ENCODE assay signal across 2 cellular contexts in the genomic region with DNA sequence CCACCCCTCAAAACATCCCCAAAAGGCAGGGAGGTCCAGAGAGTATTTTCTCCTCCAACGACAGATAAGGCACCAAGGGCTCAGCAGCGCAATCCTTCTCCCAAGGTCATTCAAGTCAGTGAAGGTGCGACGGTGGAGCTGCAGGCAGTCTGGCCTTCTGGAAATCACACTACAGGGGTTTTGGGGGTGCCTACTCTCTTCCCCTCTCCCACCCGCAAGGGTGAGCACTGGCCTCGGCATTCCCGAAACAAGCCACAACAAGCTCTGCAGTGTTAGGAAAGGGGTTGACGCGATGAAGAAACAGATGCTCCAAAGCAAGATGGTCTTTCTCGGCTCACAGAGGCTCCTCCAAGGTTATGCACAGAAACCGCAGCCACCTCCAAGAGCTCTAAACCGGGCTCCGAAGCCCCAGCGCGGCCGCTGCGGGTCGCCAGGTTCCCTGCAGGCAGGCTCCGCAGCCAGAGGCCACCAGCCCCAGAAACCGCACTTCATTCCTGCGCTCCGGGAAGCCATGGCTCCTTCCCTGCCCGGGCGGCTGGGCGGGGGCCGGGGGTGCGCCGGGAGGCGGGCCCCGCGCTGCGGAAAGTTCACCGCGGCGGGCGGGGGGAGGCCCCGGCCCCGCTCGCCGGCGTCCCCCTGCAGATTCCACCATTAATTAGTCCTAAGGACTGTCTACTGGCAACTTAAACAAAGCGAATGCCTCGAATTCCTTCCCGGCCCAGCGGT.
TF ChIP-seq lines count a peak whose summit lies in the region.

No MANE protein-coding gene starts in this region.

TF ChIP-seq in HEK293T, 16 proteins besides CTCF, POLR2A, EP300 and RAD21:
- TF ChIP-seq HDGF (IDR thresholded peaks at IDR 0.05; ENCODE audit: borderline replicate concordance) (no peak), BHLHE40 (IDR thresholded peaks at IDR 0.05; ENCODE audit: borderline replicate concordance) (no peak), ZNF384 (IDR thresholded peaks at IDR 0.05) (no peak), LEF1 (IDR thresholded peaks at IDR 0.05; ENCODE audit: borderline replicate concordance) (no peak), CTBP1 (IDR thresholded peaks at IDR 0.05; ENCODE audit: borderline replicate concordance) (no peak), L3MBTL2 (conservative IDR thresholded peaks at IDR 0.05) (no peak), ARNT (IDR thresholded peaks at IDR 0.05) (no peak), SUZ12 (IDR thresholded peaks at IDR 0.05) (no peak), FOXK2 (IDR thresholded peaks at IDR 0.05) (no peak), SP1 (IDR thresholded peaks at IDR 0.05) (no peak), FOXA1 (IDR thresholded peaks at IDR 0.05) (no peak), TARDBP (IDR thresholded peaks at IDR 0.05) (no peak), PKNOX1 (IDR thresholded peaks at IDR 0.05) (no peak), NFRKB (IDR thresholded peaks at IDR 0.05) (no peak), ELF4 (IDR thresholded peaks at IDR 0.05) (no peak), FOXM1 (IDR thresholded peaks at IDR 0.05; ENCODE audit: borderline replicate concordance) (no peak)

TF ChIP-seq in GM12878, 131 proteins besides CTCF, POLR2A, EP300 and RAD21:
- TF ChIP-seq CHD2 (IDR thresholded peaks at IDR 0.05; ENCODE audit: borderline replicate concordance, low read depth, low read length), result no peak
- TF ChIP-seq DPF2 (IDR thresholded peaks at IDR 0.05), result 0 out of 2 replicates have a peak, but pooled peaks have one; percentile 38
- TF ChIP-seq IKZF2 (IDR thresholded peaks at IDR 0.05), result peak in 1 of 2 experiments; percentile 42; a peak in 1 of 4 replicates
- no peak for TF ChIP-seq SPI1 (IDR thresholded peaks at IDR 0.05; ENCODE audit: borderline replicate concordance, insufficient read depth, low read depth, low read length)
- TF ChIP-seq RUNX3 (IDR thresholded peaks at IDR 0.05; ENCODE audit: low read length), result peak; percentile 69
- no peak for TF ChIP-seq SREBF1 (IDR thresholded peaks at IDR 0.05; ENCODE audit: low read length)
- TF ChIP-seq NR2F1 (conservative IDR thresholded peaks at IDR 0.05), result 0 out of 2 replicates have a peak, but pooled peaks have one; percentile 23
- TF ChIP-seq EED (IDR thresholded peaks at IDR 0.05; ENCODE audit: low read depth), result no peak
- TF ChIP-seq USF1 (IDR thresholded peaks at IDR 0.05; ENCODE audit: borderline replicate concordance, extremely low read length, insufficient read depth, low read depth, low read length), result no peak
- 0 out of 4 replicates have a peak, but pooled peaks of 1 of the 2 experiments have one; percentile 3 for TF ChIP-seq BHLHE40 (IDR thresholded peaks at IDR 0.05; ENCODE audit: borderline replicate concordance in 1 of 2, low read depth in 2 of 2, low read length in 1 of 2)
- TF ChIP-seq POLR2AphosphoS2 (IDR thresholded peaks at IDR 0.05; ENCODE audit: low read depth, low read length), result no peak
- no peak for TF ChIP-seq CEBPB (IDR thresholded peaks at IDR 0.05; ENCODE audit: borderline replicate concordance in 1 of 2, low read depth in 2 of 2, low read length in 2 of 2)
- TF ChIP-seq, protein P1, sequence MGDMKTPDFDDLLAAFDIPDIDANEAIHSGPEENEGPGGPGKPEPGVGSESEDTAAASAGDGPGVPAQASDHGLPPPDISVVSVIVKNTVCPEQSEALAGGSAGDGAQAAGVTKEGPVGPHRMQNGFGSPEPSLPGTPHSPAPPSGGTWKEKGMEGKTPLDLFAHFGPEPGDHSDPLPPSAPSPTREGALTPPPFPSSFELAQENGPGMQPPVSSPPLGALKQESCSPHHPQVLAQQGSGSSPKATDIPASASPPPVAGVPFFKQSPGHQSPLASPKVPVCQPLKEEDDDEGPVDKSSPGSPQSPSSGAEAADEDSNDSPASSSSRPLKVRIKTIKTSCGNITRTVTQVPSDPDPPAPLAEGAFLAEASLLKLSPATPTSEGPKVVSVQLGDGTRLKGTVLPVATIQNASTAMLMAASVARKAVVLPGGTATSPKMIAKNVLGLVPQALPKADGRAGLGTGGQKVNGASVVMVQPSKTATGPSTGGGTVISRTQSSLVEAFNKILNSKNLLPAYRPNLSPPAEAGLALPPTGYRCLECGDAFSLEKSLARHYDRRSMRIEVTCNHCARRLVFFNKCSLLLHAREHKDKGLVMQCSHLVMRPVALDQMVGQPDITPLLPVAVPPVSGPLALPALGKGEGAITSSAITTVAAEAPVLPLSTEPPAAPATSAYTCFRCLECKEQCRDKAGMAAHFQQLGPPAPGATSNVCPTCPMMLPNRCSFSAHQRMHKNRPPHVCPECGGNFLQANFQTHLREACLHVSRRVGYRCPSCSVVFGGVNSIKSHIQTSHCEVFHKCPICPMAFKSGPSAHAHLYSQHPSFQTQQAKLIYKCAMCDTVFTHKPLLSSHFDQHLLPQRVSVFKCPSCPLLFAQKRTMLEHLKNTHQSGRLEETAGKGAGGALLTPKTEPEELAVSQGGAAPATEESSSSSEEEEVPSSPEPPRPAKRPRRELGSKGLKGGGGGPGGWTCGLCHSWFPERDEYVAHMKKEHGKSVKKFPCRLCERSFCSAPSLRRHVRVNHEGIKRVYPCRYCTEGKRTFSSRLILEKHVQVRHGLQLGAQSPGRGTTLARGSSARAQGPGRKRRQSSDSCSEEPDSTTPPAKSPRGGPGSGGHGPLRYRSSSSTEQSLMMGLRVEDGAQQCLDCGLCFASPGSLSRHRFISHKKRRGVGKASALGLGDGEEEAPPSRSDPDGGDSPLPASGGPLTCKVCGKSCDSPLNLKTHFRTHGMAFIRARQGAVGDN (IDR thresholded peaks at IDR 0.05), result no peak
- TF ChIP-seq EGR1 (IDR thresholded peaks at IDR 0.05; ENCODE audit: borderline replicate concordance in 1 of 2, low read depth in 2 of 2, low read length in 2 of 2), result no peak
- TF ChIP-seq SP1 (IDR thresholded peaks at IDR 0.05; ENCODE audit: low read depth, low read length), result no peak
- TF ChIP-seq, protein P2, sequence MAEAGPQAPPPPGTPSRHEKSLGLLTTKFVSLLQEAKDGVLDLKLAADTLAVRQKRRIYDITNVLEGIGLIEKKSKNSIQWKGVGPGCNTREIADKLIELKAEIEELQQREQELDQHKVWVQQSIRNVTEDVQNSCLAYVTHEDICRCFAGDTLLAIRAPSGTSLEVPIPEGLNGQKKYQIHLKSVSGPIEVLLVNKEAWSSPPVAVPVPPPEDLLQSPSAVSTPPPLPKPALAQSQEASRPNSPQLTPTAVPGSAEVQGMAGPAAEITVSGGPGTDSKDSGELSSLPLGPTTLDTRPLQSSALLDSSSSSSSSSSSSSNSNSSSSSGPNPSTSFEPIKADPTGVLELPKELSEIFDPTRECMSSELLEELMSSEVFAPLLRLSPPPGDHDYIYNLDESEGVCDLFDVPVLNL (IDR thresholded peaks at IDR 0.05; ENCODE audit: low read depth, low read length), result no peak
- 0 out of 2 replicates have a peak, but pooled peaks have one; percentile 46 for TF ChIP-seq GATAD2B (conservative IDR thresholded peaks at IDR 0.05; ENCODE audit: low read depth)
- no peak for TF ChIP-seq MTA3 (IDR thresholded peaks at IDR 0.05; ENCODE audit: borderline replicate concordance, low read length)
- no peak for TF ChIP-seq RB1 (IDR thresholded peaks at IDR 0.05; ENCODE audit: borderline replicate concordance)
- TF ChIP-seq IKZF1 (conservative IDR thresholded peaks at IDR 0.05), result peak; percentile 77
- TF ChIP-seq SUZ12 (IDR thresholded peaks at IDR 0.05; ENCODE audit: unreplicated experiment), result no peak
- TF ChIP-seq HDAC2 (IDR thresholded peaks at IDR 0.05), result no peak
- TF ChIP-seq YY1 (IDR thresholded peaks at IDR 0.05; ENCODE audit: low read depth, low read length), result peak; percentile 21; the same call in 1 of the 2 replicates
- TF ChIP-seq CREM (IDR thresholded peaks at IDR 0.05; ENCODE audit: low read depth), result no peak
- TF ChIP-seq LARP7 (IDR thresholded peaks at IDR 0.05), result 0 out of 2 replicates have a peak, but pooled peaks have one; percentile 27
- TF ChIP-seq SKIL (IDR thresholded peaks at IDR 0.05; ENCODE audit: low read depth, poor library complexity, severe bottlenecking), result no peak
- no peak for TF ChIP-seq ZNF384 (IDR thresholded peaks at IDR 0.05; ENCODE audit: borderline replicate concordance, low read depth, low read length)
- no peak for TF ChIP-seq E4F1 (IDR thresholded peaks at IDR 0.05; ENCODE audit: borderline replicate concordance, partially characterized antibody)
- TF ChIP-seq JUND (IDR thresholded peaks at IDR 0.05; ENCODE audit: low read depth, low read length), result no peak
- no peak for TF ChIP-seq ESRRA (IDR thresholded peaks at IDR 0.05; ENCODE audit: low read length)
- TF ChIP-seq MTA2 (IDR thresholded peaks at IDR 0.05; ENCODE audit: low read depth), result no peak
- no peak for TF ChIP-seq NR2C2 (IDR thresholded peaks at IDR 0.05; ENCODE audit: borderline replicate concordance, control insufficient read depth, insufficient read length, low read depth)
- no peak for TF ChIP-seq IRF5 (IDR thresholded peaks at IDR 0.05; ENCODE audit: borderline replicate concordance)
- TF ChIP-seq CUX1 (IDR thresholded peaks at IDR 0.05; ENCODE audit: insufficient replicate concordance, low read depth, low read length), result no peak
- no peak for TF ChIP-seq SMC3 (IDR thresholded peaks at IDR 0.05; ENCODE audit: borderline replicate concordance, low read length)
